ENCODE assay signal across 1 cellular context in the genomic region with DNA sequence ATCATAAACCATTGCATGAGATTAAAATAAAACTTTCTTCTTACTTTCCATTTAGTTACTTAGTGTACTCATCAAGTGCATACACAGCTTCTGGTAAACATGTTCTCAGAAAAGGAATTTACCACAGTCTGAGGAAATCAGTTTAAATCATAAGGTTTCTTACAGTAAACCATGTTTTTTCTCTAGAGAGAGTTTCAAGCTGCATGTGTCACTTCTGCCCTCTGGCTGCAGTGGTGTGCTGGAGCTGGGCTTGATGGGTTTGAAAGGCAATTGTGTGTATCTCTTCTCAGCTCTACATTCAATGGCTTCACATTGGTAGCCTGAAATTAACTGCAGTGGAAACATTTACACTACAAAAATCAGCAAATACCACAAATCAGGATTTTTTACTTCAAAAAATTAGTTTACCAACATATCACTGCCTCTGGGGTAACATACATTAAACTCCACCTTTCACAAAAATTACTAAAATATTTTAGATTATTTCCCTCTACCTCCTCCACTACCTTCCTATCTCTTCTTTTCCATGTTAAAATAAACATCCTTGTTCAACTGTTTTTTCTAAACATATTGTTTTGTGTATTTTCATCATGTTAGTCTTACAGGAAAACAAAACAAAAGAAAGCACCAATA.
TF ChIP-seq lines count a peak whose summit lies in the region.

No MANE protein-coding gene starts in this region.

TF ChIP-seq in WTC11, 78 proteins besides CTCF, POLR2A, EP300 and RAD21 (continued from another document):
- TF ChIP-seq, protein P1, sequence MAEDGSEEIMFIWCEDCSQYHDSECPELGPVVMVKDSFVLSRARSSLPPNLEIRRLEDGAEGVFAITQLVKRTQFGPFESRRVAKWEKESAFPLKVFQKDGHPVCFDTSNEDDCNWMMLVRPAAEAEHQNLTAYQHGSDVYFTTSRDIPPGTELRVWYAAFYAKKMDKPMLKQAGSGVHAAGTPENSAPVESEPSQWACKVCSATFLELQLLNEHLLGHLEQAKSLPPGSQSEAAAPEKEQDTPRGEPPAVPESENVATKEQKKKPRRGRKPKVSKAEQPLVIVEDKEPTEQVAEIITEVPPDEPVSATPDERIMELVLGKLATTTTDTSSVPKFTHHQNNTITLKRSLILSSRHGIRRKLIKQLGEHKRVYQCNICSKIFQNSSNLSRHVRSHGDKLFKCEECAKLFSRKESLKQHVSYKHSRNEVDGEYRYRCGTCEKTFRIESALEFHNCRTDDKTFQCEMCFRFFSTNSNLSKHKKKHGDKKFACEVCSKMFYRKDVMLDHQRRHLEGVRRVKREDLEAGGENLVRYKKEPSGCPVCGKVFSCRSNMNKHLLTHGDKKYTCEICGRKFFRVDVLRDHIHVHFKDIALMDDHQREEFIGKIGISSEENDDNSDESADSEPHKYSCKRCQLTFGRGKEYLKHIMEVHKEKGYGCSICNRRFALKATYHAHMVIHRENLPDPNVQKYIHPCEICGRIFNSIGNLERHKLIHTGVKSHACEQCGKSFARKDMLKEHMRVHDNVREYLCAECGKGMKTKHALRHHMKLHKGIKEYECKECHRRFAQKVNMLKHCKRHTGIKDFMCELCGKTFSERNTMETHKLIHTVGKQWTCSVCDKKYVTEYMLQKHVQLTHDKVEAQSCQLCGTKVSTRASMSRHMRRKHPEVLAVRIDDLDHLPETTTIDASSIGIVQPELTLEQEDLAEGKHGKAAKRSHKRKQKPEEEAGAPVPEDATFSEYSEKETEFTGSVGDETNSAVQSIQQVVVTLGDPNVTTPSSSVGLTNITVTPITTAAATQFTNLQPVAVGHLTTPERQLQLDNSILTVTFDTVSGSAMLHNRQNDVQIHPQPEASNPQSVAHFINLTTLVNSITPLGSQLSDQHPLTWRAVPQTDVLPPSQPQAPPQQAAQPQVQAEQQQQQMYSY (CRISPR knock-in tag; IDR thresholded peaks at IDR 0.05): no peak
- TF ChIP-seq ZNF263 (CRISPR knock-in tag; IDR thresholded peaks at IDR 0.05; ENCODE audit: low read depth) (no peak), SP1 (CRISPR knock-in tag; conservative IDR thresholded peaks at IDR 0.05) (no peak), JUN (CRISPR knock-in tag; IDR thresholded peaks at IDR 0.05) (no peak), RELA (CRISPR knock-in tag; IDR thresholded peaks at IDR 0.05; ENCODE audit: borderline replicate concordance) (no peak), GABPB1 (CRISPR knock-in tag; IDR thresholded peaks at IDR 0.05) (no peak)
- TF ChIP-seq, protein P2, sequence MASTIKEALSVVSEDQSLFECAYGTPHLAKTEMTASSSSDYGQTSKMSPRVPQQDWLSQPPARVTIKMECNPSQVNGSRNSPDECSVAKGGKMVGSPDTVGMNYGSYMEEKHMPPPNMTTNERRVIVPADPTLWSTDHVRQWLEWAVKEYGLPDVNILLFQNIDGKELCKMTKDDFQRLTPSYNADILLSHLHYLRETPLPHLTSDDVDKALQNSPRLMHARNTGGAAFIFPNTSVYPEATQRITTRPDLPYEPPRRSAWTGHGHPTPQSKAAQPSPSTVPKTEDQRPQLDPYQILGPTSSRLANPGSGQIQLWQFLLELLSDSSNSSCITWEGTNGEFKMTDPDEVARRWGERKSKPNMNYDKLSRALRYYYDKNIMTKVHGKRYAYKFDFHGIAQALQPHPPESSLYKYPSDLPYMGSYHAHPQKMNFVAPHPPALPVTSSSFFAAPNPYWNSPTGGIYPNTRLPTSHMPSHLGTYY (CRISPR knock-in tag; IDR thresholded peaks at IDR 0.05): no peak
- TF ChIP-seq, protein P3, sequence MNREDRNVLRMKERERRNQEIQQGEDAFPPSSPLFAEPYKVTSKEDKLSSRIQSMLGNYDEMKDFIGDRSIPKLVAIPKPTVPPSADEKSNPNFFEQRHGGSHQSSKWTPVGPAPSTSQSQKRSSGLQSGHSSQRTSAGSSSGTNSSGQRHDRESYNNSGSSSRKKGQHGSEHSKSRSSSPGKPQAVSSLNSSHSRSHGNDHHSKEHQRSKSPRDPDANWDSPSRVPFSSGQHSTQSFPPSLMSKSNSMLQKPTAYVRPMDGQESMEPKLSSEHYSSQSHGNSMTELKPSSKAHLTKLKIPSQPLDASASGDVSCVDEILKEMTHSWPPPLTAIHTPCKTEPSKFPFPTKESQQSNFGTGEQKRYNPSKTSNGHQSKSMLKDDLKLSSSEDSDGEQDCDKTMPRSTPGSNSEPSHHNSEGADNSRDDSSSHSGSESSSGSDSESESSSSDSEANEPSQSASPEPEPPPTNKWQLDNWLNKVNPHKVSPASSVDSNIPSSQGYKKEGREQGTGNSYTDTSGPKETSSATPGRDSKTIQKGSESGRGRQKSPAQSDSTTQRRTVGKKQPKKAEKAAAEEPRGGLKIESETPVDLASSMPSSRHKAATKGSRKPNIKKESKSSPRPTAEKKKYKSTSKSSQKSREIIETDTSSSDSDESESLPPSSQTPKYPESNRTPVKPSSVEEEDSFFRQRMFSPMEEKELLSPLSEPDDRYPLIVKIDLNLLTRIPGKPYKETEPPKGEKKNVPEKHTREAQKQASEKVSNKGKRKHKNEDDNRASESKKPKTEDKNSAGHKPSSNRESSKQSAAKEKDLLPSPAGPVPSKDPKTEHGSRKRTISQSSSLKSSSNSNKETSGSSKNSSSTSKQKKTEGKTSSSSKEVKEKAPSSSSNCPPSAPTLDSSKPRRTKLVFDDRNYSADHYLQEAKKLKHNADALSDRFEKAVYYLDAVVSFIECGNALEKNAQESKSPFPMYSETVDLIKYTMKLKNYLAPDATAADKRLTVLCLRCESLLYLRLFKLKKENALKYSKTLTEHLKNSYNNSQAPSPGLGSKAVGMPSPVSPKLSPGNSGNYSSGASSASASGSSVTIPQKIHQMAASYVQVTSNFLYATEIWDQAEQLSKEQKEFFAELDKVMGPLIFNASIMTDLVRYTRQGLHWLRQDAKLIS (CRISPR knock-in tag; IDR thresholded peaks at IDR 0.05; ENCODE audit: borderline replicate concordance): no peak
- TF ChIP-seq, protein P4, sequence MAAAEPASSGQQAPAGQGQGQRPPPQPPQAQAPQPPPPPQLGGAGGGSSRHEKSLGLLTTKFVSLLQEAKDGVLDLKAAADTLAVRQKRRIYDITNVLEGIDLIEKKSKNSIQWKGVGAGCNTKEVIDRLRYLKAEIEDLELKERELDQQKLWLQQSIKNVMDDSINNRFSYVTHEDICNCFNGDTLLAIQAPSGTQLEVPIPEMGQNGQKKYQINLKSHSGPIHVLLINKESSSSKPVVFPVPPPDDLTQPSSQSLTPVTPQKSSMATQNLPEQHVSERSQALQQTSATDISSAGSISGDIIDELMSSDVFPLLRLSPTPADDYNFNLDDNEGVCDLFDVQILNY (CRISPR knock-in tag; IDR thresholded peaks at IDR 0.05): no peak
